In the genomic region with DNA sequence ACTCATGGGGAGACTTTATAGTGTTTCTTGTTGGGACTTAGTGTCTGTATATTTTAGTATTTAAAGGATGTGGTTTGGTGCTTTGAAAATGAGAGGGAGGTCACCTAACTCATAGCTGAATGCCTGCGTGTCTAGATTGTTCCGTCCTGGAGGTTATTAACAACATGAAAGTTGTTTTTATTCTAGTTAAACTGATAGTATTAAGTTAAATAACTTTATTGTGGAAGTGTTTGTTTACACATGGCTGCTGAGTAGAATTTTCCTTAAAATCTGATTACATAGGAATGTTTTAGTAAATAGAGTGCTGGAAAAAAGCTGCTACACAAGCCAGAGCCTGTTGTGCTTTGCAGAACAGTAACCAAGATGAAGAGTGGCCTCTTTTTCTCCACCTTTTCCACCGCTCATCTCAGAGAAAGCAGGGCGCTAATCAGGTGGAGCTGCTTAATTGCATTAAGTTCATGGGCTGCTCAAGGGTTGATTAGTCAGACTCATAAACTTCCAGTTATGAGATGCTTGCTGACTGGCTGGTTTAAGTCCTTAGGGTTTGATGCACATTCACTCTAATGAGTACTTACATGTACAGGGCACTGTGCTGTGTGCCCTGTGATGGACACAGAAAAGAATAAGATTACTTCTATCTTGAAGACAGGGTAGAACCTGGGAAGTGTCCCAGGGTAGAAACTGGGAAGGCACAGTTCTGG, we compare ENCODE assay signal across 9 cellular contexts.
DNase-seq lines count a peak whose midpoint lies in the region; ATAC-seq, FAIRE-seq and TF ChIP-seq lines count a peak whose summit lies in the region.
"Had no signal": no experiment of that assay in that cellular context is flagged by ENCODE, and none has a peak within 500 bp of the region (broad histone marks: within the 10 kb centered on the region; RNA-seq: fewer than 3 reads in every experiment).

No MANE protein-coding gene starts in this region.

- H3K36me3 ChIP-seq in CD8-positive, alpha-beta T cell (ENCODE audit: insufficient read depth, low read length) = no peaks in the 10 kb centered on the region
- H3K36me3 ChIP-seq in SK-N-MC (ENCODE audit: insufficient read depth, low read length) = no peaks in the 10 kb centered on the region
- H3K36me3 ChIP-seq in keratinocyte (ENCODE audit: control insufficient read depth in 2 of 2, extremely low read depth in 1 of 2, insufficient read depth in 2 of 2, low read length in 2 of 2) = peaks cover 0 to 1% of the 10 kb centered on the region in 2 experiments
- H3K36me3 ChIP-seq in tibial artery = no peaks in the 10 kb centered on the region

- H3K79me2 ChIP-seq in keratinocyte (ENCODE audit: control insufficient read depth, insufficient read depth, low read length) = peaks cover 39% of the 10 kb centered on the region

- peak overlapping the region; percentile 14 for H3K27ac ChIP-seq in CD8-positive, alpha-beta T cell (ENCODE audit: low read depth, low read length)
- H3K27ac ChIP-seq in SK-N-MC = 0 out of 2 replicates have a peak overlapping the region, but pooled peaks have one; percentile 12
- no peak overlapping the region for H3K27ac ChIP-seq in keratinocyte (ENCODE audit: control insufficient read depth, insufficient read depth, low read length)
- H3K27ac ChIP-seq in tibial artery = no peak overlapping the region

- H3K4me2 ChIP-seq in keratinocyte (ENCODE audit: control insufficient read depth, extremely low read depth, insufficient read depth, low read depth, low read length) = no peak overlapping the region

- FAIRE-seq in keratinocyte (lab: Jason Lieb, UNC) = peak; percentile 67

- H3K4me1 ChIP-seq in CD8-positive, alpha-beta T cell (ENCODE audit: insufficient read depth, low read length) = peaks cover 57% of the 10 kb centered on the region
- H3K4me1 ChIP-seq in keratinocyte (ENCODE audit: control insufficient read depth, extremely low read depth, insufficient read depth, low read length) (peaks cover 13% of the 10 kb centered on the region), tibial artery (peaks cover 0 to 29% (median 17%) of the 10 kb centered on the region in 4 donors)

- POLR2A ChIA-PET in CD8-positive, alpha-beta T cell (lab: Charles Lee) = interaction anchor here (1.2 to 2.7 kb wide), 4 partner anchors 18 to 61 kb away, joined by 3 to 13 read pairs (median 4); no protein-coding TSS in a partner anchor

- no peaks in the 10 kb centered on the region for H4K20me1 ChIP-seq in keratinocyte (ENCODE audit: control insufficient read depth, extremely low read depth, insufficient read depth, low read length)

- H3K36me3 Mint-ChIP-seq in CD8-positive, alpha-beta T cell = no peaks in the 10 kb centered on the region

- peak overlapping the region; percentile 93 for H3K27ac Mint-ChIP-seq in CD8-positive, alpha-beta T cell

- DNase-seq in CD8-positive, alpha-beta T cell = no peak
- DNase-seq in SK-N-MC (ENCODE audit: low read depth, low spot score) (no peak), keratinocyte (ENCODE audit: low read depth, low spot score) (no peak), tibial artery (no peak), DMS53 (lab: John Stamatoyannopoulos, UW) (no peak), iPS-NIHi11 (ENCODE audit: low spot score) (no peak)
- DNase-seq: NCI-H2081 had no signal

- peak; percentile 10 for ATAC-seq in CD8-positive, alpha-beta T cell
- ATAC-seq in GM21576 (IDR thresholded peaks at IDR 0.05; ENCODE audit: unreplicated experiment) (peak; percentile 48), HG02970 (IDR thresholded peaks at IDR 0.05; ENCODE audit: low FRiP score, unreplicated experiment) (no peak)

- H2AFZ ChIP-seq in keratinocyte (ENCODE audit: control insufficient read depth, low read length) = no peak overlapping the region

- H3K9me3 Mint-ChIP-seq in CD8-positive, alpha-beta T cell = no peaks in the 10 kb centered on the region

- H3K4me1 Mint-ChIP-seq in CD8-positive, alpha-beta T cell (ENCODE audit: low read depth) = peaks cover 76% of the 10 kb centered on the region

- H3K9me1 ChIP-seq in keratinocyte (ENCODE audit: control insufficient read depth, extremely low read depth, insufficient read depth, low read length) = peaks cover 2% of the 10 kb centered on the region

- intact Hi-C loops in CD8-positive, alpha-beta T cell (cut with DNase I, micrococcal nuclease) = loop anchor here in 1 of 2 experiments (2.0 kb wide), 1 partner anchor 21 kb away; no protein-coding TSS in a partner anchor
- intact Hi-C loops in tibial artery (cut with DNase I; ENCODE audit: low total_unique reads) = loop anchor here (10.0 kb wide), 1 partner anchor 69 kb away; no protein-coding TSS in a partner anchor

- dilution Hi-C loops in keratinocyte (cut with MboI; ENCODE audit: extremely low pct_ligation_motif_present, low sequenced_read_pairs) = no loop called here

- CTCF ChIA-PET in CD8-positive, alpha-beta T cell (lab: Charles Lee) = interaction anchor here (1.1 to 3.8 kb wide), 2 partner anchors 8 to 20 kb away, joined by 3 to 22 read pairs; no protein-coding TSS in a partner anchor

- H3K4me3 ChIP-seq in CD8-positive, alpha-beta T cell (ENCODE audit: low read depth, low read length) = no peak overlapping the region
- H3K4me3 ChIP-seq in SK-N-MC (no peak overlapping the region), keratinocyte (ENCODE audit: control insufficient read depth in 2 of 3, extremely low read depth in 1 of 3, insufficient read depth in 2 of 3, low read depth in 1 of 3, low read length in 3 of 3) (no peak overlapping the region), tibial artery (no peak overlapping the region)

- TF ChIP-seq CTCF in CD8-positive, alpha-beta T cell (IDR thresholded peaks at IDR 0.05) = no peak
- TF ChIP-seq CTCF in keratinocyte (optimal IDR thresholded peaks at IDR 0.05 in 1 of 3, IDR thresholded peaks at IDR 0.05 in 1 of 3, conservative IDR thresholded peaks at IDR 0.05 in 1 of 3; ENCODE audit: extremely low read depth in 1 of 3, insufficient read depth in 2 of 3, low read length in 3 of 3) (no peak), tibial artery (IDR thresholded peaks at IDR 0.05) (no peak)

- no peaks in the 10 kb centered on the region for H3K27me3 Mint-ChIP-seq in CD8-positive, alpha-beta T cell (ENCODE audit: low read depth)

- H3K9ac ChIP-seq in SK-N-MC (ENCODE audit: insufficient read length) (no peak overlapping the region), keratinocyte (ENCODE audit: control insufficient read depth, extremely low read depth, insufficient read depth, low read length) (no peak overlapping the region)

- H3K27me3 ChIP-seq in CD8-positive, alpha-beta T cell (ENCODE audit: insufficient read depth, low read length) = no peaks in the 10 kb centered on the region
- H3K27me3 ChIP-seq in keratinocyte (ENCODE audit: control insufficient read depth, extremely low read depth, insufficient read depth, low read length) = no peaks in the 10 kb centered on the region
- no peaks in the 10 kb centered on the region for H3K27me3 ChIP-seq in tibial artery

- peak overlapping the region; percentile 83 for H3K4me3 Mint-ChIP-seq in CD8-positive, alpha-beta T cell

- H3K9me3 ChIP-seq in CD8-positive, alpha-beta T cell (ENCODE audit: low read length) = no peaks in the 10 kb centered on the region
- no peaks in the 10 kb centered on the region for H3K9me3 ChIP-seq in SK-N-MC (ENCODE audit: low read depth, low read length)
- H3K9me3 ChIP-seq in keratinocyte (ENCODE audit: control insufficient read depth, low read depth, low read length) = no peaks in the 10 kb centered on the region
- no peaks in the 10 kb centered on the region for H3K9me3 ChIP-seq in tibial artery

Comparison
In these comparisons a context has a peak if more than half of its experiments do, and no peak if none do; other contexts are left out.
1. H3K27ac ChIP-seq: peak in CD8-positive, alpha-beta T cell (single experiment) and SK-N-MC (single experiment); none in keratinocyte (single experiment) and tibial artery (0 of 2).